In the genomic region with DNA sequence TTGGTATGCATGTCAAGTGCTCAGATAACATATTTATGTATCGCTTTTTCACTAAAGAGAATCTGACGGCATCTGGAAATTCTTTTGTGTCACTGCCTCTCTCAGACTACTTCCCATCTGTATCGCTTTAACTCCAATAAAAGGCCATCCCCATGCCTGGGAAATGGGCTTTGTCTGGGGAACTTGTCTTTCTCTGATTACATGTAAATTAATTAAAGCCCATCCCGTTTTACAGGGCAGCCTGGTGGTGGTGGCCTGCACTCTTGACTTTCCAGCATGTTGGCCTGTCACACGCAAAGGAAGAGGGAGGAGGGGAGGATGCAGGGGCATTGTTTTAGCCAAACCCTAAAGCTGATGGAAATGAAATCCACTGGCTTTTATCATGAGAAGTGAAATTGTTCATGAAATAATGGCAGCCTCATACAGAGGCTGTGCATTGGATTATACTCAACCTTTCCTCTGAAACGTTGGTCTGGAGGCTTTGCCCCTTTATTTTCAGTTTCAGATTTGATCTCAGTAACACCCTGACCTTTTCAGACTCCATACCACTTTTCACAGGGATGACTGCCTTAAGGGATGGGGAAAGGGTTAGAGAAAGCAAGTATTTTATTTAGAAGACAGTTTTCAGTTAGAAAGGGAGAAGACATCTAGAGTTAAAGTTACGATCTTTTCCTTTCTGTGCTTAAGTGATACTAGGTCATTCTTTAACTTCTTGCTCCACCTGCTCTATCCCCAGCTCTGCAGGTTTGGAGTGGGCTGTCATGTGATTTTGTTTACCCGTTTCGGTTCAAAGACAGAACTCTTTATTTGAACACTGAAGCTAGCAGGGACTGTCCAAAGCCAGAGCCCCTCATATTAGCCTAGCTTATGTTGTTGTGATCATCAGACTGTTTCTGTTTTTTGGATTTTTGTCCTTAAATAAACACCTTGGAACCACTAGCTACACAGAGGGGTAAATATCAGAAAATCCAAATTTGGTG, we compare ENCODE assay signal across 14 cellular contexts.
DNase-seq lines count a peak whose midpoint lies in the region; ATAC-seq and TF ChIP-seq lines count a peak whose summit lies in the region.
"Had no signal": no experiment of that assay in that cellular context is flagged by ENCODE, and none has a peak within 500 bp of the region (broad histone marks: within the 10 kb centered on the region; RNA-seq: fewer than 3 reads in every experiment).

No MANE protein-coding gene starts in this region.

- H3K9me3 ChIP-seq in lung (ENCODE audit: control insufficient read depth in 2 of 2, insufficient read depth in 1 of 2, low read length in 1 of 2) (no peaks in the 10 kb centered on the region), upper lobe of left lung (no peaks in the 10 kb centered on the region)
- H3K9me3 ChIP-seq: gastroesophageal sphincter had no signal

- ATAC-seq in lung (ENCODE audit: insufficient read depth, low FRiP score) = no peak
- ATAC-seq in upper lobe of left lung (ENCODE audit: low FRiP score in 2 of 2) = no peak
- ATAC-seq in natural killer cell treated with Interleukin-12 subunit alpha and Interleukin-12 subunit beta and Interleukin-15 and Interleukin-18, amount 100 ng/mL, for 72 hours = no peak
- no peak for ATAC-seq in HG02938 (IDR thresholded peaks at IDR 0.05; ENCODE audit: unreplicated experiment)
- ATAC-seq: activated CD4-positive, alpha-beta T cell treated with anti-CD3 and anti-CD28 coated beads for 36 hours; gastroesophageal sphincter had no signal

- no peak for TF ChIP-seq EP300 in upper lobe of left lung (IDR thresholded peaks at IDR 0.05)

- H3K36me3 ChIP-seq in lung (ENCODE audit: control insufficient read depth in 2 of 2, insufficient read depth in 2 of 2, low read length in 2 of 2) (no peaks in the 10 kb centered on the region), upper lobe of left lung (no peaks in the 10 kb centered on the region)
- H3K36me3 ChIP-seq: gastroesophageal sphincter had no signal

- no peaks in the 10 kb centered on the region for H3K9me3 Mint-ChIP-seq in natural killer cell treated with Interleukin-12 subunit alpha and Interleukin-12 subunit beta and Interleukin-15 and Interleukin-18, amount 100 ng/mL, for 72 hours
- H3K9me3 Mint-ChIP-seq: activated naive CD8-positive, alpha-beta T cell treated with anti-CD3 and anti-CD28 coated beads, Interleukin-2, amount 10 ng/mL, durations not matched to agents 7 days and 5 days; central memory CD8-positive, alpha-beta T cell had no signal

- H3K36me3 Mint-ChIP-seq in natural killer cell treated with Interleukin-12 subunit alpha and Interleukin-12 subunit beta and Interleukin-15 and Interleukin-18, amount 100 ng/mL, for 72 hours = no peaks in the 10 kb centered on the region
- H3K36me3 Mint-ChIP-seq: activated naive CD8-positive, alpha-beta T cell treated with anti-CD3 and anti-CD28 coated beads, Interleukin-2, amount 10 ng/mL, durations not matched to agents 7 days and 5 days had no signal

- no peaks in the 10 kb centered on the region for H3K4me1 Mint-ChIP-seq in natural killer cell treated with Interleukin-12 subunit alpha and Interleukin-12 subunit beta and Interleukin-15 and Interleukin-18, amount 100 ng/mL, for 72 hours (ENCODE audit: low read depth in 2 of 2)
- H3K4me1 Mint-ChIP-seq: activated CD4-positive, alpha-beta T cell treated with anti-CD3 and anti-CD28 coated beads for 36 hours; central memory CD8-positive, alpha-beta T cell had no signal

- no peak overlapping the region for H3K27ac Mint-ChIP-seq in natural killer cell treated with Interleukin-12 subunit alpha and Interleukin-12 subunit beta and Interleukin-15 and Interleukin-18, amount 100 ng/mL, for 72 hours
- H3K27ac Mint-ChIP-seq: activated CD4-positive, alpha-beta T cell treated with anti-CD3 and anti-CD28 coated beads for 36 hours; activated naive CD8-positive, alpha-beta T cell treated with anti-CD3 and anti-CD28 coated beads, Interleukin-2, amount 10 ng/mL, durations not matched to agents 7 days and 5 days had no signal

- DNase-seq in NCI-H748 (lab: John Stamatoyannopoulos, UW; ENCODE audit: unreplicated experiment) (peak; percentile 21), NCI-H748 treated with DMSO at 0.1 percent for 48 hours (lab: John Stamatoyannopoulos, UW) (no peak), lung (ENCODE audit: low spot score) (no peak), upper lobe of left lung (peak in 1 of 2 donors; percentile 34)
- DNase-seq in natural killer cell treated with Interleukin-12 subunit alpha and Interleukin-12 subunit beta and Interleukin-15 and Interleukin-18, amount 100 ng/mL, for 72 hours (ENCODE audit: low spot score) = no peak
- no peak for DNase-seq in activated CD8-positive, alpha-beta memory T cell treated with anti-CD3 and anti-CD28 coated beads, Interleukin-2, amount 50 U/mL, for 4 hours
- DNase-seq: activated CD4-positive, alpha-beta T cell treated with anti-CD3 and anti-CD28 coated beads for 36 hours; activated naive CD8-positive, alpha-beta T cell treated with anti-CD3 and anti-CD28 coated beads, Interleukin-2, amount 10 ng/mL, durations not matched to agents 7 days and 5 days; NCI-H1436; stimulated activated CD4-positive, alpha-beta T cell treated with anti-CD3 and anti-CD28 coated beads, Interleukin-2, amount 100 ng/mL, for 48 hours had no signal

- peaks cover 7 to 19% of the 10 kb centered on the region in 2 donors for H3K27me3 Mint-ChIP-seq in natural killer cell treated with Interleukin-12 subunit alpha and Interleukin-12 subunit beta and Interleukin-15 and Interleukin-18, amount 100 ng/mL, for 72 hours

- TF ChIP-seq CTCF in VCaP (conservative IDR thresholded peaks at IDR 0.05) = no peak
- TF ChIP-seq CTCF in lung (IDR thresholded peaks at IDR 0.05; ENCODE audit: control extremely low read depth, extremely low read depth) = no peak
- no peak for TF ChIP-seq CTCF in upper lobe of left lung (IDR thresholded peaks at IDR 0.05)

- peaks cover 12 to 59% of the 10 kb centered on the region in 2 donors for H3K4me1 ChIP-seq in lung (ENCODE audit: control insufficient read depth in 2 of 2, insufficient read depth in 2 of 2, low read length in 2 of 2)
- peaks cover 25 to 59% (median 33%) of the 10 kb centered on the region in 4 donors for H3K4me1 ChIP-seq in upper lobe of left lung

- WGBS in lung, 2 donors = 54 to 67% methylated on average over 9 of the region's 9 CpGs
- 58 to 64% methylated on average over 8 to 9 of the region's 9 CpGs for WGBS in upper lobe of left lung, 2 donors

- no peak overlapping the region for H3K4me3 ChIP-seq in lung
- no peak overlapping the region for H3K4me3 ChIP-seq in upper lobe of left lung
- H3K4me3 ChIP-seq: gastroesophageal sphincter had no signal

- peak in 1 of 4 donors; percentile 21 for TF ChIP-seq POLR2A in upper lobe of left lung (IDR thresholded peaks at IDR 0.05)

- H3K4me3 Mint-ChIP-seq in natural killer cell treated with Interleukin-12 subunit alpha and Interleukin-12 subunit beta and Interleukin-15 and Interleukin-18, amount 100 ng/mL, for 72 hours = no peak overlapping the region
- H3K4me3 Mint-ChIP-seq: activated CD4-positive, alpha-beta T cell treated with anti-CD3 and anti-CD28 coated beads for 36 hours; activated naive CD8-positive, alpha-beta T cell treated with anti-CD3 and anti-CD28 coated beads, Interleukin-2, amount 10 ng/mL, durations not matched to agents 7 days and 5 days; central memory CD8-positive, alpha-beta T cell had no signal

- no peaks in the 10 kb centered on the region for H3K27me3 ChIP-seq in lung (ENCODE audit: control insufficient read depth, insufficient read depth)
- H3K27me3 ChIP-seq in upper lobe of left lung = no peaks in the 10 kb centered on the region
- H3K27me3 ChIP-seq: gastroesophageal sphincter had no signal

- H3K27ac ChIP-seq in VCaP = peak overlapping the region; percentile 60
- H3K27ac ChIP-seq in lung (ENCODE audit: low read depth in 1 of 2, low read length in 1 of 2) = peak overlapping the region; percentile 51 to 64
- H3K27ac ChIP-seq in upper lobe of left lung = peak overlapping the region in 3 of 4 donors; percentile 66 to 69 (median 69)
